ENCODE assay signal across 8 cellular contexts in genomic region chr9:121529237-121529987, GRCh38. TPM values are rescaled to one million over a fixed set of nuclear protein-coding genes. Genes with fewer than 3 reads are reported as not detected.
DNase-seq lines count a peak whose midpoint lies in the region; ATAC-seq and TF ChIP-seq lines count a peak whose summit lies in the region.

No MANE protein-coding gene starts in this region.

- H3K27ac Mint-ChIP-seq in osteocyte (ENCODE audit: unreplicated experiment), result peak overlapping the region; percentile 78

- H3K4me1 Mint-ChIP-seq in osteocyte (ENCODE audit: unreplicated experiment), result peaks cover 8% of the 10 kb centered on the region

- ATAC-seq in stimulated activated naive CD8-positive, alpha-beta T cell treated with anti-CD3 and anti-CD28 coated beads, Interleukin-15, Interleukin-2, amounts not matched to agents 100 U/mL and 50 U/mL, for 24 hours, result no peak
- no peak for ATAC-seq in HG02938 (IDR thresholded peaks at IDR 0.05; ENCODE audit: unreplicated experiment)

- no peak overlapping the region for H3K27ac ChIP-seq in BLaER1

- no peak overlapping the region for H3K4me3 Mint-ChIP-seq in osteocyte (ENCODE audit: unreplicated experiment)

- peak; percentile 99 for DNase-seq in RPMI7951 (ENCODE audit: low read depth)
- peak; percentile 93 for DNase-seq in fibroblast of the conjunctiva (ENCODE audit: low read depth)
- DNase-seq in osteocyte (ENCODE audit: extremely low spot score, unreplicated experiment), result peak; percentile 89
- no peak for DNase-seq in KBM-7
- DNase-seq in stimulated activated naive CD8-positive, alpha-beta T cell treated with anti-CD3 and anti-CD28 coated beads, Interleukin-15, Interleukin-2, amounts not matched to agents 100 U/mL and 50 U/mL, for 24 hours, result no peak
- DNase-seq in stimulated activated CD4-positive, alpha-beta T cell treated with anti-CD3 and anti-CD28 coated beads, Interleukin-4, amount 100 ng/mL, for 4 hours, result no peak

- no peaks in the 10 kb centered on the region for H3K36me3 Mint-ChIP-seq in osteocyte (ENCODE audit: unreplicated experiment)

- no peak overlapping the region for H3K4me3 ChIP-seq in BLaER1

- in situ Hi-C loops in KBM-7 (cut with MboI; ENCODE audit: low pct_unique_long_range_greater_than_20kb, low sequenced_read_pairs), result no loop called here

- peaks cover 7% of the 10 kb centered on the region for H3K4me1 ChIP-seq in BLaER1

- TF ChIP-seq CTCF in osteocyte (IDR thresholded peaks at IDR 0.05), result no peak

- peaks cover 12% of the 10 kb centered on the region for H3K9me3 ChIP-seq in BLaER1

- H3K36me3 ChIP-seq in BLaER1, result no peaks in the 10 kb centered on the region

- peaks cover 14% of the 10 kb centered on the region for H3K27me3 Mint-ChIP-seq in osteocyte (ENCODE audit: unreplicated experiment)

- H3K9ac ChIP-seq in BLaER1, result no peak overlapping the region

- H3K27me3 ChIP-seq in BLaER1, result no peaks in the 10 kb centered on the region

- no peaks in the 10 kb centered on the region for H4K20me1 ChIP-seq in BLaER1

- no peaks in the 10 kb centered on the region for H3K9me3 Mint-ChIP-seq in osteocyte (ENCODE audit: unreplicated experiment)

- 0 out of 2 replicates have a peak overlapping the region, but pooled peaks have one; percentile 21 for H3K4me2 ChIP-seq in BLaER1

RNA-seq across cellular contexts. Expression of gene GGTA1, which starts 29.8 kb away (rescaled TPM):
- total RNA-seq in RPMI7951 (2014; rRNA removed; shearing (Covaris generic)), result not detected in 2 replicates
- 0.64 and 1.1 TPM in 2 replicates for total RNA-seq in osteocyte

Comparison
In these comparisons a context has a peak if more than half of its experiments do, and no peak if none do; other contexts are left out.
1. DNase-seq: peak in RPMI7951 (single experiment), fibroblast of the conjunctiva (single experiment) and osteocyte (single experiment); none in KBM-7 (single experiment), stimulated activated naive CD8-positive, alpha-beta T cell treated with anti-CD3 and anti-CD28 coated beads, Interleukin-15, Interleukin-2, amounts not matched to agents 100 U/mL and 50 U/mL, for 24 hours (single experiment) and stimulated activated CD4-positive, alpha-beta T cell treated with anti-CD3 and anti-CD28 coated beads, Interleukin-4, amount 100 ng/mL, for 4 hours (0 of 2).